In the genomic region with DNA sequence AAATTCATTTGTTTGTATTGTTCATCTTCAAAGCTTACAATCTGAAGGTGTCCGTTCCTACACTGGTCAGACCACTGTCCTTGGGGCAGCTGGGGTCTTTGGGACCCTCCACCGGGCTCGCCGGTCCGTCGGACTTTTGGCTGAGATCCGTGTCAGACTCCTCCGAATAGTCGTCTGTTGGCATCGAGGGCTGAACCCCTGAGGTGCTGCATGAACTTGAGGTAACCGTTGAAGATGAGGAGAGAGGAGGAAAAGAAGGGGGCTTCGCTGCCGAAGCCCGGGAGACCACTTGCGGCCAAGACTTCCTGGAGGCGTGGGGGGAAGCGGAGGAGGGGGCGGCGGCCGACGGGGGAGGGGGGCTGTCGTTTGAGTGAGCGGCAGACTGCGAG, we compare ENCODE assay signal across 10 cellular contexts.
DNase-seq lines count a peak whose midpoint lies in the region; ATAC-seq lines count a peak whose summit lies in the region.
"Had no signal": no experiment of that assay in that cellular context is flagged by ENCODE, and none has a peak within 500 bp of the region (broad histone marks: within the 10 kb centered on the region; RNA-seq: fewer than 3 reads in every experiment).

No MANE protein-coding gene starts in this region.

- ATAC-seq in GM21526 (IDR thresholded peaks at IDR 0.05; ENCODE audit: low FRiP score, unreplicated experiment), result no peak
- ATAC-seq: A549 had no signal

- intact Hi-C loops in activated T-helper 1 cell treated with anti-CD3 and anti-CD28 coated beads, Interleukin-12 subunit alpha, Interleukin-12 subunit beta, Interleukin-2, Interleukin-4 antibody, amounts not matched to agents 30 ng/mL and 10 ng/mL and 1 ng/mL, durations not matched to agents 14 hours and 24 hours and 36 hours (cut with micrococcal nuclease), result loop anchor here (1.0 to 10.0 kb wide), 5 partner anchors 122 to 382 kb away; partner anchors contain the start of gene ZFHX3

- H3K36me3 ChIP-seq in subcutaneous abdominal adipose tissue (ENCODE audit: control insufficient read depth in 5 of 5, insufficient read depth in 5 of 5, low read length in 5 of 5), result peaks cover 0 to 39% (median 6%) of the 10 kb centered on the region in 5 donors

- H3K9me3 ChIP-seq in subcutaneous abdominal adipose tissue (ENCODE audit: control insufficient read depth in 5 of 5, low read length in 5 of 5), result no peaks in the 10 kb centered on the region
- H3K9me3 ChIP-seq: A549 had no signal

- peak overlapping the region; percentile 57 for H3K4me3 ChIP-seq in iPS-11a (ENCODE audit: low read depth, low read length)
- H3K4me3 ChIP-seq in subcutaneous abdominal adipose tissue (ENCODE audit: low read depth in 1 of 5, low read length in 5 of 5), result peak overlapping the region; percentile 56 to 81 (median 66)
- H3K4me3 ChIP-seq: A549 had no signal

- no peaks in the 10 kb centered on the region for H3K27me3 ChIP-seq in subcutaneous abdominal adipose tissue (ENCODE audit: control insufficient read depth in 5 of 5, insufficient read depth in 4 of 5, low read length in 5 of 5)

- peaks cover 22% of the 10 kb centered on the region for H3K4me1 Mint-ChIP-seq in T-helper 2 cell treated with Interferon-gamma antibody and Interleukin-4, amounts not matched to agents 5 μg/mL and 100 μg/mL, for 36 hours (ENCODE audit: low read depth)
- H3K4me1 Mint-ChIP-seq in activated T-helper 1 cell treated with anti-CD3 and anti-CD28 coated beads, Interleukin-12 subunit alpha, Interleukin-12 subunit beta, Interleukin-2, Interleukin-4 antibody, amounts not matched to agents 30 ng/mL and 10 ng/mL and 1 ng/mL, durations not matched to agents 14 hours and 24 hours and 36 hours (ENCODE audit: low read depth), result peaks cover 23% of the 10 kb centered on the region

- H3K4me1 ChIP-seq in subcutaneous abdominal adipose tissue (ENCODE audit: control insufficient read depth in 5 of 5, insufficient read depth in 5 of 5, low read length in 5 of 5), result peaks cover 0 to 16% (median 11%) of the 10 kb centered on the region in 5 donors

- no peaks in the 10 kb centered on the region for H3K9me3 Mint-ChIP-seq in T-helper 2 cell treated with Interferon-gamma antibody and Interleukin-4, amounts not matched to agents 5 μg/mL and 100 μg/mL, for 36 hours
- no peaks in the 10 kb centered on the region for H3K9me3 Mint-ChIP-seq in activated T-helper 1 cell treated with anti-CD3 and anti-CD28 coated beads, Interleukin-12 subunit alpha, Interleukin-12 subunit beta, Interleukin-2, Interleukin-4 antibody, amounts not matched to agents 30 ng/mL and 10 ng/mL and 1 ng/mL, durations not matched to agents 14 hours and 24 hours and 36 hours

- H3K9ac ChIP-seq in subcutaneous abdominal adipose tissue (ENCODE audit: low read length in 5 of 5), result peak overlapping the region in 2 of 5 donors; percentile 37 to 48

- H3K27ac ChIP-seq in subcutaneous abdominal adipose tissue (ENCODE audit: low read depth, low read length), result no peak overlapping the region
- H3K27ac ChIP-seq: A549, VCaP had no signal

- peak overlapping the region; percentile 77 for H3K27ac Mint-ChIP-seq in T-helper 2 cell treated with Interferon-gamma antibody and Interleukin-4, amounts not matched to agents 5 μg/mL and 100 μg/mL, for 36 hours
- peak overlapping the region; percentile 68 for H3K27ac Mint-ChIP-seq in activated T-helper 1 cell treated with anti-CD3 and anti-CD28 coated beads, Interleukin-12 subunit alpha, Interleukin-12 subunit beta, Interleukin-2, Interleukin-4 antibody, amounts not matched to agents 30 ng/mL and 10 ng/mL and 1 ng/mL, durations not matched to agents 14 hours and 24 hours and 36 hours

- H3K27me3 Mint-ChIP-seq in T-helper 2 cell treated with Interferon-gamma antibody and Interleukin-4, amounts not matched to agents 5 μg/mL and 100 μg/mL, for 36 hours (ENCODE audit: low read depth), result peaks cover 35% of the 10 kb centered on the region
- H3K27me3 Mint-ChIP-seq in activated T-helper 1 cell treated with anti-CD3 and anti-CD28 coated beads, Interleukin-12 subunit alpha, Interleukin-12 subunit beta, Interleukin-2, Interleukin-4 antibody, amounts not matched to agents 30 ng/mL and 10 ng/mL and 1 ng/mL, durations not matched to agents 14 hours and 24 hours and 36 hours (ENCODE audit: insufficient read depth), result peaks cover 34% of the 10 kb centered on the region

- no peaks in the 10 kb centered on the region for H3K36me3 Mint-ChIP-seq in T-helper 2 cell treated with Interferon-gamma antibody and Interleukin-4, amounts not matched to agents 5 μg/mL and 100 μg/mL, for 36 hours (ENCODE audit: low read depth)
- no peaks in the 10 kb centered on the region for H3K36me3 Mint-ChIP-seq in activated T-helper 1 cell treated with anti-CD3 and anti-CD28 coated beads, Interleukin-12 subunit alpha, Interleukin-12 subunit beta, Interleukin-2, Interleukin-4 antibody, amounts not matched to agents 30 ng/mL and 10 ng/mL and 1 ng/mL, durations not matched to agents 14 hours and 24 hours and 36 hours (ENCODE audit: low read depth)

- no peak for DNase-seq in T-helper 2 cell treated with Interferon-gamma antibody and Interleukin-4, amounts not matched to agents 5 μg/mL and 100 μg/mL, for 36 hours (ENCODE audit: low spot score)
- DNase-seq in T-helper 2 cell (no peak), NCI-H2081 (lab: John Stamatoyannopoulos, UW) (no peak), iPS-NIHi7 (ENCODE audit: extremely low spot score) (no peak)
- DNase-seq in activated T-helper 1 cell treated with anti-CD3 and anti-CD28 coated beads, Interleukin-12 subunit alpha, Interleukin-12 subunit beta, Interleukin-2, Interleukin-4 antibody, amounts not matched to agents 30 ng/mL and 10 ng/mL and 1 ng/mL, durations not matched to agents 14 hours and 24 hours and 36 hours (ENCODE audit: low spot score), result no peak

- peak overlapping the region; percentile 73 for H3K4me3 Mint-ChIP-seq in T-helper 2 cell treated with Interferon-gamma antibody and Interleukin-4, amounts not matched to agents 5 μg/mL and 100 μg/mL, for 36 hours
- H3K4me3 Mint-ChIP-seq in activated T-helper 1 cell treated with anti-CD3 and anti-CD28 coated beads, Interleukin-12 subunit alpha, Interleukin-12 subunit beta, Interleukin-2, Interleukin-4 antibody, amounts not matched to agents 30 ng/mL and 10 ng/mL and 1 ng/mL, durations not matched to agents 14 hours and 24 hours and 36 hours, result peak overlapping the region; percentile 84
